Comparison of ENCODE assay signal across 34 cellular contexts in genomic region chr16:85494315-85494714, GRCh38.
"Had no signal": no experiment of that assay in that cellular context is flagged by ENCODE, and none has a peak within 500 bp of the region (broad histone marks: within the 10 kb centered on the region; RNA-seq: fewer than 3 reads in every experiment).

No MANE protein-coding gene starts in this region.

- H3K27me3 Mint-ChIP-seq: activated CD8-positive, alpha-beta T cell treated with anti-CD3 and anti-CD28 coated beads for 36 hours; activated naive CD8-positive, alpha-beta T cell; activated T-helper 17 cell treated with anti-CD3 and anti-CD28 coated beads, Interleukin-2, amount 50 U/mL, for 72 hours; brain had no signal

- H3K9me3 ChIP-seq: ascending aorta, breast epithelium, colonic mucosa, heart right ventricle had no signal

- ATAC-seq: activated CD4-positive, CD25-positive, alpha-beta regulatory T cell treated with anti-CD3 and anti-CD28 coated beads, Interleukin-2, amount 50 U/mL, for 24 hours; activated CD8-positive, alpha-beta T cell treated with anti-CD3 and anti-CD28 coated beads for 36 hours; activated T-cell treated with anti-CD3 and anti-CD28 coated beads, Interleukin-2, amount 50 U/mL, for 4 hours; activated T-helper 17 cell treated with anti-CD3 and anti-CD28 coated beads, Interleukin-2, amount 50 U/mL, for 72 hours; esophagus mucosa; heart right ventricle; T-helper 17 cell had no signal

- H3K4me3 ChIP-seq: ascending aorta, breast epithelium, cardiac muscle cell, colonic mucosa, heart right ventricle had no signal

- H3K27ac ChIP-seq: ascending aorta, breast epithelium, cardiac muscle cell, colonic mucosa, epithelial cell of prostate, heart right ventricle, WERI-Rb-1 had no signal

- H3K4me1 Mint-ChIP-seq: activated T-helper 17 cell treated with anti-CD3 and anti-CD28 coated beads, Interleukin-2, amount 50 U/mL, for 72 hours had no signal

- H3K27me3 ChIP-seq: ascending aorta, breast epithelium, cardiac muscle cell, colonic mucosa, heart right ventricle had no signal

- H3K36me3 Mint-ChIP-seq: activated naive CD8-positive, alpha-beta T cell had no signal

- H3K4me3 Mint-ChIP-seq: activated B cell treated with CpG ODN at 0.5 μM for 24 hours; activated CD8-positive, alpha-beta T cell treated with anti-CD3 and anti-CD28 coated beads for 36 hours; activated naive CD8-positive, alpha-beta T cell; activated T-cell treated with anti-CD3 and anti-CD28 coated beads, Interleukin-2, amount 50 U/mL, for 4 hours; activated T-helper 17 cell treated with anti-CD3 and anti-CD28 coated beads, Interleukin-2, amount 50 U/mL, for 72 hours; brain; T-helper 17 cell; T-helper 2 cell treated with Interferon-gamma antibody and Interleukin-4, amounts not matched to agents 5 μg/mL and 100 μg/mL, for 36 hours had no signal

- DNase-seq: activated B cell treated with CpG ODN at 0.5 μM for 24 hours; activated CD4-positive, alpha-beta T cell treated with anti-CD3 and anti-CD28 coated beads for 48 hours; activated CD4-positive, alpha-beta T cell treated with anti-CD3 and anti-CD28 coated beads, Interleukin-2, amount 50 U/mL, for 1 hour; activated CD4-positive, alpha-beta T cell treated with anti-CD3 and anti-CD28 coated beads, Interleukin-2, amount 50 U/mL, for 48 hours; activated CD8-positive, alpha-beta memory T cell treated with anti-CD3 and anti-CD28 coated beads for 24 hours; activated CD8-positive, alpha-beta T cell treated with anti-CD3 and anti-CD28 coated beads for 36 hours; activated effector memory CD4-positive, alpha-beta T cell treated with Interleukin-2 at 50 U/mL for 16 hours; activated gamma-delta T cell treated with Interleukin-2 at 50 U/mL for 16 hours; activated naive CD4-positive, alpha-beta T cell treated with anti-CD3 and anti-CD28 coated beads, Interleukin-2, amount 50 U/mL, for 16 hours; activated naive CD4-positive, alpha-beta T cell treated with Interleukin-2 at 50 U/mL for 16 hours; activated T-cell treated with anti-CD3 and anti-CD28 coated beads, Interleukin-2, amount 50 U/mL, for 4 hours; central memory CD4-positive, alpha-beta T cell; cerebellar nuclear complex; colonic mucosa; effector CD8-positive, alpha-beta T cell; foreskin fibroblast; heart right ventricle; T-helper 1 cell; T-helper 17 cell; T1000; WERI-Rb-1 had no signal

- FAIRE-seq: endometrium, endothelial cell of umbilical vein, frontal cortex had no signal

- H3K9me3 Mint-ChIP-seq: activated B cell treated with CpG ODN at 0.5 μM for 24 hours; activated CD8-positive, alpha-beta T cell treated with anti-CD3 and anti-CD28 coated beads for 36 hours; activated T-cell treated with anti-CD3 and anti-CD28 coated beads, Interleukin-2, amount 50 U/mL, for 4 hours; activated T-helper 17 cell treated with anti-CD3 and anti-CD28 coated beads, Interleukin-2, amount 50 U/mL, for 72 hours; T-helper 2 cell treated with Interferon-gamma antibody and Interleukin-4, amounts not matched to agents 5 μg/mL and 100 μg/mL, for 36 hours had no signal

- H3K36me3 ChIP-seq: ascending aorta, breast epithelium, cardiac muscle cell, colonic mucosa, heart right ventricle, WERI-Rb-1 had no signal

- H3K27ac Mint-ChIP-seq: activated B cell treated with CpG ODN at 0.5 μM for 24 hours; activated CD8-positive, alpha-beta T cell treated with anti-CD3 and anti-CD28 coated beads for 36 hours; activated naive CD8-positive, alpha-beta T cell; activated T-helper 17 cell treated with anti-CD3 and anti-CD28 coated beads, Interleukin-2, amount 50 U/mL, for 72 hours; T-helper 17 cell; T-helper 2 cell treated with Interferon-gamma antibody and Interleukin-4, amounts not matched to agents 5 μg/mL and 100 μg/mL, for 36 hours had no signal
